In the genomic region with DNA sequence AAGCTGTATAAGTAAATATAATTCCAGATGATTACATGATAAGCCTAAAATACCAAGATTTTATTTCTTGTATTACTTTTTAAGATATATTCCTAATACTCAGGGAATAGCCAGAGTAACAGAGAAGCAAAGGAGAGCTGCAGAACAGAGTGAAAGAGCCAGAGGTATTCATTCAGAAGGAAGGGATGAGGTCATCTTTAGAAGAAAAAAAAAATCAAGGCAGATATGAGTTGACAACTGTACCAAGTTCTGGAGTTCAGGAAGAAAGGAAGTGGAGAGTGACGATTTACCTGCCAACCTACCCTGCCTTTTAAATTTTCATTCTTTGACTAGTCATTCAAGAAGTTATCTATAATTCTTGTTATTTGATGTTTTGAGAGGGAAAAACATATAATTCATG, we compare ENCODE assay signal across 32 cellular contexts. TPM values are rescaled to one million over a fixed set of nuclear protein-coding genes. Genes with fewer than 3 reads are reported as not detected.
A peak's percentile ranks its signal among the peaks of the same experiment; 100 is the strongest.
DNase-seq lines count a peak whose midpoint lies in the region; ATAC-seq and TF ChIP-seq lines count a peak whose summit lies in the region.
"Had no signal": no experiment of that assay in that cellular context is flagged by ENCODE, and none has a peak within 500 bp of the region (broad histone marks: within the 10 kb centered on the region; RNA-seq: fewer than 3 reads in every experiment).

No MANE protein-coding gene starts in this region.

- H3K56ac ChIP-seq in H9 (ENCODE audit: insufficient read length, low read depth, low read length) (no peak overlapping the region), IMR-90 (ENCODE audit: extremely low read depth, insufficient read depth, low read length) (no peak overlapping the region)

- H3K79me1 ChIP-seq in H9 (ENCODE audit: insufficient read depth, low read depth, low read length, poor library complexity, severe bottlenecking) (no peaks in the 10 kb centered on the region), IMR-90 (ENCODE audit: low read depth in 1 of 2, low read length in 2 of 2) (peaks cover 28 to 37% of the 10 kb centered on the region in 2 experiments)

- no peaks in the 10 kb centered on the region; the same call in 1 of the 2 replicates for H3K9me1 ChIP-seq in IMR-90 (ENCODE audit: insufficient read depth, low read length)

- H3K36me3 Mint-ChIP-seq in H9 (ENCODE audit: insufficient read depth in 1 of 3, low read depth in 3 of 3) (peaks cover 0 to 7% (median 6%) of the 10 kb centered on the region in 3 experiments; a peak in 3 of 7 replicates), nephron progenitor cell (ENCODE audit: low read depth) (peaks cover 20% of the 10 kb centered on the region), immature natural killer cell (no peaks in the 10 kb centered on the region)
- H3K36me3 Mint-ChIP-seq: IgD-negative memory B cell; natural killer cell treated with Interleukin-12 subunit alpha and Interleukin-12 subunit beta and Interleukin-15 and Interleukin-18, amount 100 ng/mL, for 72 hours; stimulated activated effector memory CD8-positive, alpha-beta T cell treated with anti-CD3 and anti-CD28 coated beads, Interleukin-12 subunit alpha, Interleukin-12 subunit beta, amount 100 ng/mL, for 72 hours had no signal

- in situ Hi-C loops in IMR-90 (cut with MboI; ENCODE audit: low sequenced_read_pairs) = no loop called here

- H3K9me3 ChIP-seq in H9 (ENCODE audit: control insufficient read depth, low read depth, low read length) = no peaks in the 10 kb centered on the region
- no peaks in the 10 kb centered on the region for H3K9me3 ChIP-seq in IMR-90 (ENCODE audit: control insufficient read depth, insufficient read depth, low read length)
- H3K9me3 ChIP-seq: BLaER1 treated with 17β-estradiol and CSF1 and Interleukin-3, amounts not matched to agents 10 nM and 100 nM; Caco-2; ovary; upper lobe of left lung had no signal

- H2BK15ac ChIP-seq in H9 (ENCODE audit: low read depth, low read length) = no peak overlapping the region
- no peak overlapping the region for H2BK15ac ChIP-seq in IMR-90 (ENCODE audit: low read depth, low read length)

- H3K4me3 ChIP-seq in IMR-90 (ENCODE audit: insufficient read depth, low read depth, low read length) = no peak overlapping the region
- H3K4me3 ChIP-seq: BLaER1 treated with 17β-estradiol and CSF1 and Interleukin-3, amounts not matched to agents 10 nM and 100 nM; ovary; PC-9; upper lobe of left lung had no signal

- no peaks in the 10 kb centered on the region for H3K27me3 ChIP-seq in H9 (ENCODE audit: insufficient read depth, low read length)
- no peaks in the 10 kb centered on the region for H3K27me3 ChIP-seq in IMR-90 (ENCODE audit: control insufficient read depth, insufficient read depth, low read length)
- H3K27me3 ChIP-seq: BLaER1 treated with 17β-estradiol and CSF1 and Interleukin-3, amounts not matched to agents 10 nM and 100 nM; ovary; upper lobe of left lung had no signal

- TF ChIP-seq RAD21 in IMR-90 (IDR thresholded peaks at IDR 0.05; ENCODE audit: low read length) = no peak

- CTCF ChIA-PET in IMR-90 (lab: Yijun Ruan, JAX) = interaction anchor here (1.0 kb wide), 1 partner anchor 10 kb away, joined by 4 read pairs; no protein-coding TSS in a partner anchor

- POLR2A ChIA-PET in IMR-90 (lab: Charles Lee; ENCODE audit: unreplicated experiment) = no interaction called here

- H3K23ac ChIP-seq in H9 (ENCODE audit: insufficient read length, low read depth, low read length) (no peak overlapping the region), IMR-90 (ENCODE audit: low read depth, low read length) (no peak overlapping the region)

- no peaks in the 10 kb centered on the region for H3K79me2 ChIP-seq in H9 (ENCODE audit: insufficient read depth, low read length)

- H3K9ac ChIP-seq in H9 (ENCODE audit: extremely low read depth, insufficient read length, low read length) = no peak overlapping the region
- H3K9ac ChIP-seq in IMR-90 (ENCODE audit: low read depth, low read length) = no peak overlapping the region
- H3K9ac ChIP-seq: BLaER1 treated with 17β-estradiol and CSF1 and Interleukin-3, amounts not matched to agents 10 nM and 100 nM had no signal

- ATAC-seq in IMR-90 (ENCODE audit: low read depth) = no peak
- ATAC-seq: esophagus mucosa; natural killer cell treated with Interleukin-12 subunit alpha and Interleukin-12 subunit beta and Interleukin-15 and Interleukin-18, amount 100 ng/mL, for 72 hours; stimulated activated effector memory CD8-positive, alpha-beta T cell treated with anti-CD3 and anti-CD28 coated beads, Interleukin-12 subunit alpha, Interleukin-12 subunit beta, amount 100 ng/mL, for 72 hours had no signal

- H2BK5ac ChIP-seq in H9 (ENCODE audit: insufficient read length, low read length) (no peak overlapping the region), IMR-90 (ENCODE audit: low read depth, low read length, poor library complexity, severe bottlenecking) (no peak overlapping the region)

- no peak overlapping the region for H3K18ac ChIP-seq in H9 (ENCODE audit: insufficient read length, low read depth, low read length)
- no peak overlapping the region for H3K18ac ChIP-seq in IMR-90 (ENCODE audit: low read depth, low read length)

- H2AFZ ChIP-seq in H9 (ENCODE audit: low read length) (no peak overlapping the region), IMR-90 (replicated peaks; ENCODE audit: low read length, poor library complexity) (no peak overlapping the region)
- H2AFZ ChIP-seq: PC-9 had no signal

- H3K9me3 Mint-ChIP-seq in H9 = no peaks in the 10 kb centered on the region; a peak in 1 of 5 replicates
- H3K9me3 Mint-ChIP-seq in nephron progenitor cell = peaks cover 6% of the 10 kb centered on the region
- H3K9me3 Mint-ChIP-seq in immature natural killer cell = no peaks in the 10 kb centered on the region
- H3K9me3 Mint-ChIP-seq: activated CD4-positive, alpha-beta T cell treated with anti-CD3 and anti-CD28 coated beads, Interleukin-2, amount 10 ng/mL, durations not matched to agents 24 days and 14 days; activated T-cell treated with anti-CD3 and anti-CD28 coated beads, Interleukin-2, amount 50 U/mL, for 24 hours; HFFc6; natural killer cell treated with Interleukin-12 subunit alpha and Interleukin-12 subunit beta and Interleukin-15 and Interleukin-18, amount 100 ng/mL, for 72 hours; stimulated activated effector memory CD8-positive, alpha-beta T cell treated with anti-CD3 and anti-CD28 coated beads, Interleukin-12 subunit alpha, Interleukin-12 subunit beta, amount 100 ng/mL, for 72 hours; T-helper 2 cell treated with Interferon-gamma antibody and Interleukin-4, amounts not matched to agents 5 μg/mL and 100 μg/mL, for 36 hours had no signal

- H4K5ac ChIP-seq in H9 (ENCODE audit: insufficient read length, low read depth, low read length) (no peak overlapping the region), IMR-90 (ENCODE audit: low read depth, low read length) (no peak overlapping the region)

- H3K4me2 ChIP-seq in H9 (ENCODE audit: insufficient read depth, insufficient read length, low read length) = no peak overlapping the region
- H3K4me2 ChIP-seq in IMR-90 (ENCODE audit: low read depth, low read length) = no peak overlapping the region
- H3K4me2 ChIP-seq: BLaER1 treated with 17β-estradiol and CSF1 and Interleukin-3, amounts not matched to agents 10 nM and 100 nM; PC-9 had no signal

- H3K23me2 ChIP-seq in H9 (ENCODE audit: insufficient read length, low read depth, low read length, poor library complexity, severe bottlenecking) = no peaks in the 10 kb centered on the region

- WGBS in H9 (ENCODE audit: extremely low coverage, insufficient read length, low lambda C conversion rate) = no CpG with 5 or more reads among the region's 1 CpG
- WGBS in IMR-90 (ENCODE audit: extremely low coverage in 2 of 2, insufficient read length in 1 of 2), 2 experiments = no CpG with 5 or more reads among the region's 1 CpG

- no peak overlapping the region for H2BK20ac ChIP-seq in H9 (ENCODE audit: low read depth, low read length, poor library complexity, severe bottlenecking)
- H2BK20ac ChIP-seq in IMR-90 (ENCODE audit: low read depth, low read length) = no peak overlapping the region

- no peak for TF ChIP-seq POLR2A in IMR-90 (IDR thresholded peaks at IDR 0.05; ENCODE audit: low read depth, low read length)

- H3K27ac Mint-ChIP-seq in H9 (peak overlapping the region in 2 of 3 experiments; percentile 65 to 86; a peak in 3 of 7 replicates), nephron progenitor cell (no peak overlapping the region), immature natural killer cell (no peak overlapping the region)
- H3K27ac Mint-ChIP-seq: activated CD4-positive, alpha-beta T cell treated with anti-CD3 and anti-CD28 coated beads, Interleukin-2, amount 10 ng/mL, durations not matched to agents 24 days and 14 days; activated T-cell treated with anti-CD3 and anti-CD28 coated beads, Interleukin-2, amount 50 U/mL, for 24 hours; HFFc6; IgD-negative memory B cell; natural killer cell treated with Interleukin-12 subunit alpha and Interleukin-12 subunit beta and Interleukin-15 and Interleukin-18, amount 100 ng/mL, for 72 hours; stimulated activated effector memory CD8-positive, alpha-beta T cell treated with anti-CD3 and anti-CD28 coated beads, Interleukin-12 subunit alpha, Interleukin-12 subunit beta, amount 100 ng/mL, for 72 hours; T-helper 2 cell treated with Interferon-gamma antibody and Interleukin-4, amounts not matched to agents 5 μg/mL and 100 μg/mL, for 36 hours had no signal

- no peak overlapping the region for H2AK5ac ChIP-seq in H9 (ENCODE audit: insufficient read length, low read length)
- no peak overlapping the region for H2AK5ac ChIP-seq in IMR-90 (ENCODE audit: low read depth, low read length)

- dilution Hi-C loops in IMR-90 (cut with HindIII; ENCODE audit: low sequenced_read_pairs, unreplicated experiment) = no loop called here

- H4K20me1 ChIP-seq in H9 (ENCODE audit: control insufficient read depth, insufficient read depth, insufficient read length) (no peaks in the 10 kb centered on the region), IMR-90 (ENCODE audit: insufficient read depth, low read length) (no peaks in the 10 kb centered on the region)
- H4K20me1 ChIP-seq: BLaER1 treated with 17β-estradiol and CSF1 and Interleukin-3, amounts not matched to agents 10 nM and 100 nM had no signal

- H3K27ac ChIP-seq in H9 (ENCODE audit: insufficient read length, low read depth, low read length) = no peak overlapping the region
- H3K27ac ChIP-seq in IMR-90 (ENCODE audit: insufficient read depth, low read length) = no peak overlapping the region
- H3K27ac ChIP-seq: BLaER1 treated with 17β-estradiol and CSF1 and Interleukin-3, amounts not matched to agents 10 nM and 100 nM; ovary; PC-9; VCaP had no signal

- no peaks in the 10 kb centered on the region for H3K27me3 Mint-ChIP-seq in H9 (ENCODE audit: low read depth)
- H3K27me3 Mint-ChIP-seq in nephron progenitor cell (ENCODE audit: low read depth, poor library complexity) = no peaks in the 10 kb centered on the region
- peaks cover 0 to 11% (median 9%) of the 10 kb centered on the region in 3 donors for H3K27me3 Mint-ChIP-seq in immature natural killer cell (ENCODE audit: low read depth in 3 of 3)

- BruUV-seq in IMR-90 (replicated peaks; lab: Mats Ljungman, UMichigan) = no TSS peak

- H3K4me3 Mint-ChIP-seq in H9 (no peak overlapping the region), nephron progenitor cell (peak overlapping the region; percentile 8), immature natural killer cell (no peak overlapping the region)
- H3K4me3 Mint-ChIP-seq: activated CD4-positive, alpha-beta T cell treated with anti-CD3 and anti-CD28 coated beads, Interleukin-2, amount 10 ng/mL, durations not matched to agents 24 days and 14 days; activated T-cell treated with anti-CD3 and anti-CD28 coated beads, Interleukin-2, amount 50 U/mL, for 24 hours; HFFc6; IgD-negative memory B cell; natural killer cell treated with Interleukin-12 subunit alpha and Interleukin-12 subunit beta and Interleukin-15 and Interleukin-18, amount 100 ng/mL, for 72 hours; stimulated activated effector memory CD8-positive, alpha-beta T cell treated with anti-CD3 and anti-CD28 coated beads, Interleukin-12 subunit alpha, Interleukin-12 subunit beta, amount 100 ng/mL, for 72 hours; T-helper 2 cell treated with Interferon-gamma antibody and Interleukin-4, amounts not matched to agents 5 μg/mL and 100 μg/mL, for 36 hours had no signal

- H3K36me3 ChIP-seq in IMR-90 (ENCODE audit: control insufficient read depth, insufficient read depth, low read length) = no peaks in the 10 kb centered on the region
- H3K36me3 ChIP-seq: BLaER1 treated with 17β-estradiol and CSF1 and Interleukin-3, amounts not matched to agents 10 nM and 100 nM; ovary; upper lobe of left lung had no signal

- H3K4ac ChIP-seq in H9 (ENCODE audit: low read depth, low read length) = no peak overlapping the region
- no peak overlapping the region for H3K4ac ChIP-seq in IMR-90 (ENCODE audit: low read depth, low read length)

- no peak overlapping the region for H3T11ph ChIP-seq in H9 (ENCODE audit: low read length)

- no peak overlapping the region for H2BK120ac ChIP-seq in H9 (ENCODE audit: low read depth, low read length, poor library complexity, severe bottlenecking)
- no peak overlapping the region for H2BK120ac ChIP-seq in IMR-90 (ENCODE audit: low read depth, low read length)

- H3K14ac ChIP-seq in H9 (ENCODE audit: insufficient read depth, low read length) = no peak overlapping the region
- H3K14ac ChIP-seq in IMR-90 (replicated peaks; ENCODE audit: low read depth, low read length) = no peak overlapping the region

- H2BK12ac ChIP-seq in H9 (ENCODE audit: insufficient read length, low read depth, low read length) = no peak overlapping the region

- no peak overlapping the region for H4K91ac ChIP-seq in H9 (ENCODE audit: insufficient read length, low read depth, low read length)
- H4K91ac ChIP-seq in IMR-90 (ENCODE audit: insufficient read depth, low read depth, low read length) = no peak overlapping the region

- TF ChIP-seq CTCF in H9 (conservative IDR thresholded peaks at IDR 0.05) = no peak
- no peak for TF ChIP-seq CTCF in IMR-90 (conservative IDR thresholded peaks at IDR 0.05; ENCODE audit: low read depth, low read length)
- TF ChIP-seq CTCF in nephron progenitor cell (IDR thresholded peaks at IDR 0.05) = no peak

- no peak for DNase-seq in H9
- peak; percentile 34 for DNase-seq in IMR-90
- DNase-seq in dermis blood vessel endothelial cell = peak; percentile 32
- DNase-seq in nephron progenitor cell = no peak
- DNase-seq in SW480 (ENCODE audit: low spot score) = no peak
- DNase-seq in immature natural killer cell = no peak
- no peak for DNase-seq in activated CD4-positive, alpha-beta T cell treated with anti-CD3 and anti-CD28 coated beads, Interleukin-2, amount 50 U/mL, for 1 hour
- DNase-seq: activated CD4-positive, alpha-beta T cell treated with anti-CD3 and anti-CD28 coated beads, Interleukin-2, amount 10 ng/mL, durations not matched to agents 24 days and 14 days; activated T-cell treated with anti-CD3 and anti-CD28 coated beads, Interleukin-2, amount 50 U/mL, for 24 hours; Caco-2; effector memory CD4-positive, alpha-beta T cell; foreskin melanocyte; HFFc6; NCI-H1092; NCI-H1694 treated with DMSO at 0.1 percent for 48 hours; NCI-H2171; NCI-H510A; ovary; PC-9; right cardiac atrium; SHP77; stimulated activated CD4-positive, alpha-beta T cell treated with anti-CD3 and anti-CD28 coated beads, Interleukin-12 subunit alpha, Interleukin-12 subunit beta, amount 100 ng/mL, for 4 hours; stimulated activated CD4-positive, alpha-beta T cell treated with anti-CD3 and anti-CD28 coated beads, Interleukin-4, amount 100 ng/mL, for 24 hours; substantia nigra; upper lobe of left lung had no signal

- H2AK9ac ChIP-seq in IMR-90 (replicated peaks; ENCODE audit: low read depth, low read length, poor library complexity) = no peak overlapping the region

- H3K4me1 ChIP-seq in H9 (ENCODE audit: insufficient read depth, low read length) = no peaks in the 10 kb centered on the region
- H3K4me1 ChIP-seq in IMR-90 (ENCODE audit: control insufficient read depth, insufficient read depth, low read length) = peaks cover 2% of the 10 kb centered on the region; the same call in 1 of the 2 replicates

- intact Hi-C loops in IMR-90 (cut with micrococcal nuclease) = no loop called here

- peaks cover 51 to 58% of the 10 kb centered on the region in 2 experiments for H3K4me1 Mint-ChIP-seq in H9
- H3K4me1 Mint-ChIP-seq in nephron progenitor cell = peaks cover 43% of the 10 kb centered on the region
- no peaks in the 10 kb centered on the region for H3K4me1 Mint-ChIP-seq in immature natural killer cell
- H3K4me1 Mint-ChIP-seq: activated CD4-positive, alpha-beta T cell treated with anti-CD3 and anti-CD28 coated beads, Interleukin-2, amount 10 ng/mL, durations not matched to agents 24 days and 14 days; IgD-negative memory B cell; stimulated activated effector memory CD8-positive, alpha-beta T cell treated with anti-CD3 and anti-CD28 coated beads, Interleukin-12 subunit alpha, Interleukin-12 subunit beta, amount 100 ng/mL, for 72 hours had no signal

- H4K8ac ChIP-seq in H9 (replicated peaks; ENCODE audit: insufficient read length, low read depth, low read length) (no peak overlapping the region), IMR-90 (ENCODE audit: low read depth in 2 of 2, low read length in 2 of 2) (no peak overlapping the region)

RNA-seq across cellular contexts. Expression of gene NHSL1, which starts 28.8 kb away (rescaled TPM):
- 28.7 and 30.8 TPM in 2 replicates for total RNA-seq in H9 (2021)
- total RNA-seq in IMR-90 (2012; rRNA removed) = 6.9 and 7.2 TPM in 2 replicates
- polyA plus RNA-seq in IMR-90 (2012; rRNA removed) = 5.6 and 6.0 TPM in 2 replicates
- polyA plus RNA-seq in IMR-90 (2012; cell fraction: cytosol; rRNA removed) = 1.7 and 2.4 TPM in 2 replicates
- 3.7 and 6.6 TPM in 2 replicates for polyA plus RNA-seq in IMR-90 (2012; cell fraction: nucleus; rRNA removed; ENCODE audit: low replicate concordance)
- total RNA-seq in dermis blood vessel endothelial cell = 45.1 and 78.7 TPM in 2 replicates
- under 1 TPM in 1 of 3 donors, not detected in 2; 0.09 TPM for polyA plus RNA-seq in immature natural killer cell
- polyA plus RNA-seq: IgD-negative memory B cell had no signal

Comparison
In these comparisons a context has a peak if more than half of its experiments do, and no peak if none do; other contexts are left out.
1. DNase-seq: peak in IMR-90 (single experiment) and dermis blood vessel endothelial cell (single experiment); none in H9 (single experiment), nephron progenitor cell (single experiment), SW480 (single experiment), immature natural killer cell (0 of 3) and activated CD4-positive, alpha-beta T cell treated with anti-CD3 and anti-CD28 coated beads, Interleukin-2, amount 50 U/mL, for 1 hour (single experiment).
2. H3K27ac Mint-ChIP-seq: peak in H9 (2 of 3); none in nephron progenitor cell (single experiment) and immature natural killer cell (0 of 6).